Comparison of ENCODE assay signal across 16 cellular contexts in the genomic region with DNA sequence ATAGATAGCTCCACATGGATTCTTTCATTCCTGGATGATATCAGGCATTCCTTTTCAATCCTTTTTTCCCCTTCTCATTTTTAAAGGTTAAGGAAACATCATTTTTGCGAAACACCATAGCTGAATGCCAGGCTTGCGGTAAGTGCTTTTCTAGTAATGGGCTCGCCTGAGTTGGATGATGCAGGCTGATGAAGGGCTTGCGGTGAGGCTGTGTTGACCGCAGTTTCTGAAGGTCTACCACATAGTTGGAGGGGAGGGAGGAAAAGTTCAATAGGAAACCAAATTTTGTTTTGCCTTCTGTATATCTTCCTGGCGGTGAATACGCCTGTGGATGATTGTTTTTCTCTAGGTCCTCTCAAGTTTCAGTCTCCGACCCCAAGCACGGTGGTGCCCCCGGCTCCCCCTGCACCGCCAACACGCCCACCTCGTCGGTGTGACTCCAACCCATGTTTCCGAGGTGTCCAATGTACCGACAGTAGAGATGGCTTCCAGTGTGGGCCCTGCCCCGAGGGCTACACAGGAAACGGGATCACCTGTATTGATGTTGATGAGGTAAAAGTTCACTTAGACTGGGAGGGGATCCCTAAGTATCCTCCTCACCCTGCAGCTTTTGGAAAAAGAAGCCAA. TPM values are rescaled to one million over a fixed set of nuclear protein-coding genes. Genes with fewer than 3 reads are reported as not detected.
DNase-seq lines count a peak whose midpoint lies in the region; ATAC-seq and TF ChIP-seq lines count a peak whose summit lies in the region.
"Had no signal": no experiment of that assay in that cellular context is flagged by ENCODE, and none has a peak within 500 bp of the region (broad histone marks: within the 10 kb centered on the region; RNA-seq: fewer than 3 reads in every experiment).

No MANE protein-coding gene starts in this region.

- no peaks in the 10 kb centered on the region for H3K36me3 Mint-ChIP-seq in T-helper 2 cell treated with Interferon-gamma antibody and Interleukin-4, amounts not matched to agents 5 μg/mL and 100 μg/mL, for 36 hours (ENCODE audit: low read depth)
- H3K36me3 Mint-ChIP-seq in activated T-cell treated with anti-CD3 and anti-CD28 coated beads, Interleukin-2, amount 50 U/mL, for 72 hours (ENCODE audit: insufficient read depth in 2 of 2) = no peaks in the 10 kb centered on the region

- no peaks in the 10 kb centered on the region for H3K27me3 Mint-ChIP-seq in T-helper 2 cell treated with Interferon-gamma antibody and Interleukin-4, amounts not matched to agents 5 μg/mL and 100 μg/mL, for 36 hours (ENCODE audit: low read depth)
- H3K27me3 Mint-ChIP-seq in activated T-cell treated with anti-CD3 and anti-CD28 coated beads, Interleukin-2, amount 50 U/mL, for 72 hours (ENCODE audit: low read depth) = no peaks in the 10 kb centered on the region

- no peak overlapping the region for H3K4me3 ChIP-seq in dorsolateral prefrontal cortex
- H3K4me3 ChIP-seq: Peyer's patch, SJCRH30 had no signal

- H3K27ac ChIP-seq in dorsolateral prefrontal cortex = no peak overlapping the region
- H3K27ac ChIP-seq: Peyer's patch, SJCRH30 had no signal

- intact Hi-C loops in dorsolateral prefrontal cortex (cut with DNase I) = no loop called here

- no peak for TF ChIP-seq CTCF in dorsolateral prefrontal cortex (IDR thresholded peaks at IDR 0.05 in 54 of 56, conservative IDR thresholded peaks at IDR 0.05 in 2 of 56; ENCODE audit: low read depth in 1 of 56, partially characterized antibody in 56 of 56)

- H3K4me3 Mint-ChIP-seq in T-helper 2 cell treated with Interferon-gamma antibody and Interleukin-4, amounts not matched to agents 5 μg/mL and 100 μg/mL, for 36 hours = no peak overlapping the region
- H3K4me3 Mint-ChIP-seq in activated T-cell treated with anti-CD3 and anti-CD28 coated beads, Interleukin-2, amount 50 U/mL, for 72 hours = no peak overlapping the region
- H3K4me3 Mint-ChIP-seq: CD4-positive, CD25-positive, alpha-beta regulatory T cell had no signal

- H3K4me1 Mint-ChIP-seq in T-helper 2 cell treated with Interferon-gamma antibody and Interleukin-4, amounts not matched to agents 5 μg/mL and 100 μg/mL, for 36 hours (ENCODE audit: low read depth) = peaks cover 5% of the 10 kb centered on the region
- H3K4me1 Mint-ChIP-seq in activated T-cell treated with anti-CD3 and anti-CD28 coated beads, Interleukin-2, amount 50 U/mL, for 72 hours (ENCODE audit: low read depth) = peaks cover 40% of the 10 kb centered on the region

- no peaks in the 10 kb centered on the region for H3K9me3 Mint-ChIP-seq in T-helper 2 cell treated with Interferon-gamma antibody and Interleukin-4, amounts not matched to agents 5 μg/mL and 100 μg/mL, for 36 hours
- no peaks in the 10 kb centered on the region for H3K9me3 Mint-ChIP-seq in activated T-cell treated with anti-CD3 and anti-CD28 coated beads, Interleukin-2, amount 50 U/mL, for 72 hours

- no peak overlapping the region for H3K27ac Mint-ChIP-seq in T-helper 2 cell treated with Interferon-gamma antibody and Interleukin-4, amounts not matched to agents 5 μg/mL and 100 μg/mL, for 36 hours
- no peak overlapping the region for H3K27ac Mint-ChIP-seq in activated T-cell treated with anti-CD3 and anti-CD28 coated beads, Interleukin-2, amount 50 U/mL, for 72 hours
- H3K27ac Mint-ChIP-seq: CD4-positive, CD25-positive, alpha-beta regulatory T cell had no signal

- peak; percentile 13 for DNase-seq in stimulated activated naive CD4-positive, alpha-beta T cell treated with Interleukin-2 at 50 U/mL for 16 hours (lab: John Stamatoyannopoulos, UW)
- no peak for DNase-seq in stimulated activated naive CD4-positive, alpha-beta T cell (lab: John Stamatoyannopoulos, UW)
- DNase-seq in RPMI8226 = peak; percentile 20
- DNase-seq in fibroblast of peridontal ligament (ENCODE audit: extremely low read depth) = peak; percentile 18
- no peak for DNase-seq in dorsolateral prefrontal cortex
- no peak for DNase-seq in T-helper 2 cell treated with Interferon-gamma antibody and Interleukin-4, amounts not matched to agents 5 μg/mL and 100 μg/mL, for 36 hours (ENCODE audit: low spot score)
- no peak for DNase-seq in activated T-cell treated with anti-CD3 and anti-CD28 coated beads, Interleukin-2, amount 50 U/mL, for 72 hours
- DNase-seq: CD4-positive, CD25-positive, alpha-beta regulatory T cell; Kasumi-1; NCI-H1048; NCI-H1417 treated with DMSO at 0.1 percent for 48 hours; NCI-H187 treated with DMSO at 0.1 percent for 48 hours; NCI-H2107; NCI-H69; Peyer's patch; SJCRH30 had no signal

- H3K27me3 ChIP-seq in dorsolateral prefrontal cortex = no peaks in the 10 kb centered on the region
- H3K27me3 ChIP-seq: Peyer's patch, SJCRH30 had no signal

- ATAC-seq in activated T-cell treated with anti-CD3 and anti-CD28 coated beads, Interleukin-2, amount 50 U/mL, for 72 hours (replicated peaks in 1 of 2) = no peak

RNA-seq across cellular contexts. Expression of gene THBS4, which starts 24.3 kb away (rescaled TPM):
- 10 to 100 TPM; 13.2 to 41.3 (median 23.5) TPM for total RNA-seq in dorsolateral prefrontal cortex
- total RNA-seq in activated T-cell treated with anti-CD3 and anti-CD28 coated beads, Interleukin-2, amount 50 U/mL, for 72 hours = 1 to 10 TPM; 4.7 to 6.7 TPM
- total RNA-seq: CD4-positive, CD25-positive, alpha-beta regulatory T cell had no signal

Comparison
In these comparisons a context has a peak if more than half of its experiments do, and no peak if none do; other contexts are left out.
1. DNase-seq: peak in stimulated activated naive CD4-positive, alpha-beta T cell treated with Interleukin-2 at 50 U/mL for 16 hours (single experiment), RPMI8226 (single experiment) and fibroblast of peridontal ligament (single experiment); none in stimulated activated naive CD4-positive, alpha-beta T cell (0 of 6), dorsolateral prefrontal cortex (0 of 10), T-helper 2 cell treated with Interferon-gamma antibody and Interleukin-4, amounts not matched to agents 5 μg/mL and 100 μg/mL, for 36 hours (single experiment) and activated T-cell treated with anti-CD3 and anti-CD28 coated beads, Interleukin-2, amount 50 U/mL, for 72 hours (0 of 2).